9 cellular contexts compared by ENCODE assay signal in genomic region chr3:125684199-125684598, GRCh38.
DNase-seq lines count a peak whose midpoint lies in the region; ATAC-seq and TF ChIP-seq lines count a peak whose summit lies in the region.
"Had no signal": no experiment of that assay in that cellular context is flagged by ENCODE, and none has a peak within 500 bp of the region (broad histone marks: within the 10 kb centered on the region; RNA-seq: fewer than 3 reads in every experiment).

No MANE protein-coding gene starts in this region.

- peak; percentile 56 for TF ChIP-seq RAD21 in Ishikawa (IDR thresholded peaks at IDR 0.05; ENCODE audit: low read depth)

- H3K4me3 Mint-ChIP-seq in Calu3 (ENCODE audit: low read depth, unreplicated experiment) (no peak overlapping the region), chondrocyte (ENCODE audit: unreplicated experiment) (no peak overlapping the region)

- H3K4me3 ChIP-seq in lung (no peak overlapping the region), lower leg skin (ENCODE audit: low read depth, poor library complexity, severe bottlenecking) (no peak overlapping the region), breast epithelium (no peak overlapping the region)

- no TSS peak for BruUV-seq in Calu3 (replicated peaks; lab: Mats Ljungman, UMichigan)

- DNase-seq in Calu3 (no peak), chondrocyte (ENCODE audit: low spot score) (no peak), lung (ENCODE audit: low spot score) (peak; percentile 37), NCI-H345 treated with DMSO at 0.1 percent for 48 hours (lab: John Stamatoyannopoulos, UW; ENCODE audit: unreplicated experiment) (no peak), lower leg skin (ENCODE audit: low spot score in 2 of 2) (no peak), breast epithelium (ENCODE audit: low spot score in 2 of 2) (no peak)
- DNase-seq: GDM1 had no signal

- H3K4me1 Mint-ChIP-seq in Calu3 (ENCODE audit: low read depth, unreplicated experiment) (no peaks in the 10 kb centered on the region), chondrocyte (ENCODE audit: low read depth) (peaks cover 28% of the 10 kb centered on the region)

- H3K27ac Mint-ChIP-seq in Calu3 (ENCODE audit: unreplicated experiment) = no peak overlapping the region
- no peak overlapping the region for H3K27ac Mint-ChIP-seq in chondrocyte (ENCODE audit: unreplicated experiment)

- no peaks in the 10 kb centered on the region for H3K9me3 ChIP-seq in lung (ENCODE audit: control insufficient read depth in 2 of 2, insufficient read depth in 1 of 2, low read length in 1 of 2)
- H3K9me3 ChIP-seq in breast epithelium = no peaks in the 10 kb centered on the region

- H3K36me3 ChIP-seq in lung (ENCODE audit: control insufficient read depth in 2 of 2, insufficient read depth in 2 of 2, low read length in 2 of 2) (no peaks in the 10 kb centered on the region), breast epithelium (no peaks in the 10 kb centered on the region)

- no peak for TF ChIP-seq POLR2A in lower leg skin (IDR thresholded peaks at IDR 0.05)
- TF ChIP-seq POLR2A in breast epithelium (IDR thresholded peaks at IDR 0.05) = no peak

- H3K27me3 Mint-ChIP-seq in Calu3 (ENCODE audit: unreplicated experiment) = no peaks in the 10 kb centered on the region
- H3K27me3 Mint-ChIP-seq in chondrocyte (ENCODE audit: low read depth) = no peaks in the 10 kb centered on the region

- H3K27me3 ChIP-seq in lung (ENCODE audit: control insufficient read depth, insufficient read depth) = no peaks in the 10 kb centered on the region
- H3K27me3 ChIP-seq in breast epithelium = no peaks in the 10 kb centered on the region

- intact Hi-C loops in Calu3 (cut with micrococcal nuclease; ENCODE audit: unreplicated experiment) = no loop called here
- intact Hi-C loops in lower leg skin (cut with DNase I; ENCODE audit: low total_unique reads) = no loop called here
- intact Hi-C loops in breast epithelium (cut with DNase I; ENCODE audit: low total_unique reads) = no loop called here

- TF ChIP-seq EP300 in Ishikawa (IDR thresholded peaks at IDR 0.05; ENCODE audit: borderline replicate concordance) = no peak

- ATAC-seq in lung (ENCODE audit: insufficient read depth, low FRiP score) (no peak), HG03378 (IDR thresholded peaks at IDR 0.05; ENCODE audit: unreplicated experiment) (no peak)

- H3K4me1 ChIP-seq in lung (ENCODE audit: control insufficient read depth in 2 of 2, insufficient read depth in 2 of 2, low read length in 2 of 2) = peaks cover 0 to 3% of the 10 kb centered on the region in 2 donors
- H3K4me1 ChIP-seq in breast epithelium = no peaks in the 10 kb centered on the region

- CTCF ChIA-PET in Calu3 (lab: Charles Lee) = no interaction called here

- 45 to 49% methylated on average over 11 of the region's 11 CpGs for WGBS in lung, 2 donors
- 50 to 72% methylated on average over 11 of the region's 11 CpGs for WGBS in lower leg skin, 2 donors

- H3K36me3 Mint-ChIP-seq in Calu3 (ENCODE audit: insufficient read depth, unreplicated experiment) = no peaks in the 10 kb centered on the region
- no peaks in the 10 kb centered on the region for H3K36me3 Mint-ChIP-seq in chondrocyte (ENCODE audit: low read depth)

- H3K27ac ChIP-seq in lung (ENCODE audit: low read depth in 1 of 2, low read length in 1 of 2) = no peak overlapping the region
- no peak overlapping the region for H3K27ac ChIP-seq in breast epithelium

- H3K9me3 Mint-ChIP-seq in Calu3 (ENCODE audit: low read depth, unreplicated experiment) = no peaks in the 10 kb centered on the region
- H3K9me3 Mint-ChIP-seq in chondrocyte (ENCODE audit: low read depth) = no peaks in the 10 kb centered on the region

- peak; percentile 14 for TF ChIP-seq CTCF in Calu3 (IDR thresholded peaks at IDR 0.05; ENCODE audit: unreplicated experiment)
- peak; percentile 63 for TF ChIP-seq CTCF in chondrocyte (IDR thresholded peaks at IDR 0.05)
- no peak for TF ChIP-seq CTCF in lung (IDR thresholded peaks at IDR 0.05; ENCODE audit: control extremely low read depth, extremely low read depth)
- TF ChIP-seq CTCF in lower leg skin (IDR thresholded peaks at IDR 0.05) = no peak
- TF ChIP-seq CTCF in breast epithelium (IDR thresholded peaks at IDR 0.05) = no peak

TF ChIP-seq in Ishikawa, 13 proteins besides CTCF, POLR2A, EP300 and RAD21:
- TF ChIP-seq CREB1 (IDR thresholded peaks at IDR 0.05; ENCODE audit: low read depth) (no peak), CEBPB (IDR thresholded peaks at IDR 0.05) (no peak), TCF12 (IDR thresholded peaks at IDR 0.05; ENCODE audit: low read depth) (no peak), EGR1 (IDR thresholded peaks at IDR 0.05) (no peak), ZBTB7A (IDR thresholded peaks at IDR 0.05; ENCODE audit: low read depth) (no peak), FOXM1 (IDR thresholded peaks at IDR 0.05; ENCODE audit: borderline replicate concordance, low read depth) (no peak), MAX (IDR thresholded peaks at IDR 0.05) (no peak), TEAD4 (IDR thresholded peaks at IDR 0.05) (no peak), NFIC (IDR thresholded peaks at IDR 0.05) (no peak), USF1 (IDR thresholded peaks at IDR 0.05) (no peak), TAF1 (IDR thresholded peaks at IDR 0.05; ENCODE audit: low read depth) (no peak), REST (IDR thresholded peaks at IDR 0.05; ENCODE audit: low read depth) (no peak), YY1 (IDR thresholded peaks at IDR 0.05; ENCODE audit: low read depth) (no peak)

Comparison
In these comparisons a context has a peak if more than half of its experiments do, and no peak if none do; other contexts are left out.
1. CTCF ChIP-seq: peak in Calu3 (single experiment) and chondrocyte (single experiment); none in lung (single experiment), lower leg skin (0 of 3) and breast epithelium (0 of 3).